Comparison of ENCODE assay signal across 8 cellular contexts in genomic region chr16:55711959-55712876, GRCh38. TPM values are rescaled to one million over a fixed set of nuclear protein-coding genes. Genes with fewer than 3 reads are reported as not detected.
A peak's percentile ranks its signal among the peaks of the same experiment; 100 is the strongest.
DNase-seq lines count a peak whose midpoint lies in the region; ATAC-seq and TF ChIP-seq lines count a peak whose summit lies in the region.

No MANE protein-coding gene starts in this region.

- TF ChIP-seq CTCF in AG10803 (conservative IDR thresholded peaks at IDR 0.05; ENCODE audit: low read length) (peak; percentile 73), parathyroid adenoma (IDR thresholded peaks at IDR 0.05) (peak; percentile 69), vagina (IDR thresholded peaks at IDR 0.05) (peak; percentile 63 to 84 (median 74))

- H3K27ac ChIP-seq in parathyroid adenoma (no peak overlapping the region), vagina (no peak overlapping the region)

- no peaks in the 10 kb centered on the region for H3K79me2 ChIP-seq in parathyroid adenoma

- H3K9me3 ChIP-seq in parathyroid adenoma (ENCODE audit: control insufficient read depth, low read length) = no peaks in the 10 kb centered on the region
- no peaks in the 10 kb centered on the region for H3K9me3 ChIP-seq in vagina

- peak; percentile 53 for ATAC-seq in GM18909 (IDR thresholded peaks at IDR 0.05; ENCODE audit: poor library complexity, unreplicated experiment)

- intact Hi-C loops in vagina (cut with DNase I) = no loop called here

- H3K4me3 ChIP-seq in AG10803 (ENCODE audit: low read length) (no peak overlapping the region), parathyroid adenoma (ENCODE audit: low read depth, low read length) (no peak overlapping the region), vagina (no peak overlapping the region)

- H3K27me3 ChIP-seq in parathyroid adenoma (ENCODE audit: control insufficient read depth, insufficient read depth, low read length) (no peaks in the 10 kb centered on the region), vagina (no peaks in the 10 kb centered on the region)

- H3K9ac ChIP-seq in parathyroid adenoma = no peak overlapping the region

- H3K4me1 ChIP-seq in parathyroid adenoma = no peaks in the 10 kb centered on the region
- H3K4me1 ChIP-seq in vagina = no peaks in the 10 kb centered on the region

- no peak overlapping the region for H3K4me2 ChIP-seq in parathyroid adenoma (ENCODE audit: low read length)

- DNase-seq in AG10803 (ENCODE audit: low read depth) = peak; percentile 44
- peak; percentile 55 for DNase-seq in HuH-7 (ENCODE audit: low spot score)
- DNase-seq in RPMI8226 = peak; percentile 84
- peak; percentile 23 to 27 for DNase-seq in activated T-helper 1 cell treated with anti-CD3 and anti-CD28 coated beads, Interleukin-2, amount 50 U/mL, for 16 hours (ENCODE audit: low read depth in 1 of 2, low spot score in 1 of 2)
- peak; percentile 24 for DNase-seq in foreskin melanocyte
- DNase-seq in vagina (ENCODE audit: extremely low spot score in 2 of 2) = no peak

- no peaks in the 10 kb centered on the region for H3K36me3 ChIP-seq in parathyroid adenoma (ENCODE audit: control insufficient read depth, insufficient read depth, low read length)
- no peaks in the 10 kb centered on the region for H3K36me3 ChIP-seq in vagina

- no peak for TF ChIP-seq POLR2A in vagina (IDR thresholded peaks at IDR 0.05)

- H2AFZ ChIP-seq in parathyroid adenoma = no peak overlapping the region

RNA-seq across cellular contexts. Expression of gene SLC6A2, which starts 56.4 kb away (rescaled TPM):
- 9.6 TPM for total RNA-seq in vagina

Comparison
In these comparisons a context has a peak if more than half of its experiments do, and no peak if none do; other contexts are left out.
1. DNase-seq: peak in AG10803 (single experiment), HuH-7 (single experiment), RPMI8226 (single experiment), activated T-helper 1 cell treated with anti-CD3 and anti-CD28 coated beads, Interleukin-2, amount 50 U/mL, for 16 hours (2 of 2) and foreskin melanocyte (single experiment); none in vagina (0 of 2).
2. Peak in every context shown above with its lines, with median percentiles within 50 percentile points of each other: CTCF ChIP-seq.